8 cellular contexts compared by ENCODE assay signal in the genomic region with DNA sequence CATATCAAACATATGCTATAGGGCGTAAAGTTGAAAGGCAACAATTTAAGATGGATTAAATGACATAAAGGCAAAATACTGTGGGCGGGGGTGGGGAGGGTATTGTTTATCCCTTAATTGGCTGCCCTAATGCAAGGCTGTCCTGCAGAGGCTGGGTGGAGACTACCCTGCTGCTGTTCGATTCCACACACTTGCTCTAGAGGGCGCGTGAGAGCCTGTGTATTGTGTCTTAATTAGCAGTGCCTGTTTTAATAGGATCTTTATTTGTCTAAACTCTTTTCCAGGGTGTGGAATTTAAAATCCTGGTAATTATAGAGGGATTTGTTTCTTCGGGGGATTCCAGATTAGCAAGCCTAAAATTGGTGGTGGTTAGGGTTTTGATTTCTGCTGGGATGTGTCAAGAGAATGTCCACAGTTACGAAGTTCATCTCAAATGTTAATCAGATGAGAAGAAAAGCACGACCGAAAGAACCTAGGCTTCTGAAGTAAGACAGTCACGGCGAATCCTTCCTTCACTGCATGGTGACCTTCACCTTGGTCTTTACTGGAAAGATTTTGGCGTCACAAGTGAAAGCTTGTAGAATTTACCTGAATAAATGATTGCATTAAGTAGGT.
DNase-seq lines count a peak whose midpoint lies in the region; ATAC-seq and TF ChIP-seq lines count a peak whose summit lies in the region.

No MANE protein-coding gene starts in this region.

- peak; percentile 66 for ATAC-seq in HG02642 (IDR thresholded peaks at IDR 0.05; ENCODE audit: poor library complexity, unreplicated experiment)
- peak; percentile 81 for ATAC-seq in left colon
- ATAC-seq in stimulated activated naive CD8-positive, alpha-beta T cell treated with anti-CD3 and anti-CD28 coated beads, Interleukin-15, amount 100 ng/mL, for 72 hours = peak; percentile 70
- no peak for ATAC-seq in HG03025 (IDR thresholded peaks at IDR 0.05; ENCODE audit: low FRiP score, unreplicated experiment)

- H3K4me3 ChIP-seq in DOHH2 (ENCODE audit: low read length) (no peak overlapping the region), astrocyte of the cerebellum (ENCODE audit: low read depth, low read length) (no peak overlapping the region)

- H3K9me3 ChIP-seq in DOHH2 (ENCODE audit: control insufficient read depth, insufficient read depth, low read length) = no peaks in the 10 kb centered on the region

- in situ Hi-C loops in astrocyte of the cerebellum (cut with HindIII; ENCODE audit: low sequenced_read_pairs) = no loop called here

- no peaks in the 10 kb centered on the region for H3K9me3 Mint-ChIP-seq in stimulated activated naive CD8-positive, alpha-beta T cell treated with anti-CD3 and anti-CD28 coated beads, Interleukin-15, amount 100 ng/mL, for 72 hours

- H3K4me1 Mint-ChIP-seq in stimulated activated naive CD8-positive, alpha-beta T cell treated with anti-CD3 and anti-CD28 coated beads, Interleukin-15, amount 100 ng/mL, for 72 hours = peaks cover 73% of the 10 kb centered on the region

- H3K9me2 ChIP-seq in DOHH2 (replicated peaks; ENCODE audit: control insufficient read depth, low read length) = no peaks in the 10 kb centered on the region

- POLR2A ChIA-PET in RWPE1 (lab: Yijun Ruan, JAX; ENCODE audit: low non-redundant PET) = no interaction called here

- TF ChIP-seq CTCF in DOHH2 (IDR thresholded peaks at IDR 0.05; ENCODE audit: low read depth, low read length, poor library complexity, severe bottlenecking) (peak; percentile 90), RWPE1 (conservative IDR thresholded peaks at IDR 0.05; ENCODE audit: low read depth) (peak; percentile 91), astrocyte of the cerebellum (IDR thresholded peaks at IDR 0.05; ENCODE audit: low read depth, low read length, missing control alignments) (peak; percentile 59)

- H3K36me3 ChIP-seq in DOHH2 (ENCODE audit: control insufficient read depth, low read length) = no peaks in the 10 kb centered on the region

- no peak overlapping the region for H3K4me3 Mint-ChIP-seq in stimulated activated naive CD8-positive, alpha-beta T cell treated with anti-CD3 and anti-CD28 coated beads, Interleukin-15, amount 100 ng/mL, for 72 hours

- DNase-seq in RWPE1 (ENCODE audit: low spot score) (peak; percentile 76), astrocyte of the cerebellum (ENCODE audit: low read depth) (no peak), left colon (peak in 1 of 2 donors; percentile 59), NCI-H146 treated with DMSO at 0.1 percent for 48 hours (lab: John Stamatoyannopoulos, UW; ENCODE audit: unreplicated experiment) (no peak)
- DNase-seq in stimulated activated naive CD8-positive, alpha-beta T cell treated with anti-CD3 and anti-CD28 coated beads, Interleukin-15, amount 100 ng/mL, for 72 hours = peak; percentile 52 to 54

- H3F3A ChIP-seq in DOHH2 (ENCODE audit: control insufficient read depth, insufficient read depth) = no peaks in the 10 kb centered on the region

- H3K27ac Mint-ChIP-seq in stimulated activated naive CD8-positive, alpha-beta T cell treated with anti-CD3 and anti-CD28 coated beads, Interleukin-15, amount 100 ng/mL, for 72 hours = no peak overlapping the region

- H3K4me2 ChIP-seq in DOHH2 (ENCODE audit: low read length) = no peak overlapping the region

- H3K4me1 ChIP-seq in DOHH2 (ENCODE audit: control insufficient read depth, low read length) = no peaks in the 10 kb centered on the region

- peaks cover 37% of the 10 kb centered on the region for H3K27me3 ChIP-seq in DOHH2 (ENCODE audit: control insufficient read depth, low read length)

- no peaks in the 10 kb centered on the region for H3K79me2 ChIP-seq in DOHH2 (ENCODE audit: control insufficient read depth, low read length)

- peaks cover 3% of the 10 kb centered on the region for H3K27me3 Mint-ChIP-seq in stimulated activated naive CD8-positive, alpha-beta T cell treated with anti-CD3 and anti-CD28 coated beads, Interleukin-15, amount 100 ng/mL, for 72 hours

- intact Hi-C loops in left colon (cut with DNase I, micrococcal nuclease) = no loop called here

- no peaks in the 10 kb centered on the region for H4K20me1 ChIP-seq in DOHH2 (ENCODE audit: control insufficient read depth, insufficient read depth, low read depth, low read length)

- CTCF ChIA-PET in RWPE1 (lab: Yijun Ruan, JAX) = interaction anchor here (0.6 to 1.4 kb wide), 8 partner anchors 9 to 247 kb away, joined by 3 to 7 read pairs (median 4); no protein-coding TSS in a partner anchor

- H3K27ac ChIP-seq in DOHH2 (ENCODE audit: low read depth, low read length) = no peak overlapping the region
- H3K27ac ChIP-seq in RWPE1 = no peak overlapping the region

Comparison
In these comparisons a context has a peak if more than half of its experiments do, and no peak if none do; other contexts are left out.
1. DNase-seq: peak in RWPE1 (single experiment) and stimulated activated naive CD8-positive, alpha-beta T cell treated with anti-CD3 and anti-CD28 coated beads, Interleukin-15, amount 100 ng/mL, for 72 hours (2 of 2); none in astrocyte of the cerebellum (single experiment) and NCI-H146 treated with DMSO at 0.1 percent for 48 hours (single experiment).
2. Peak in every context shown above with its lines, with median percentiles within 50 percentile points of each other: CTCF ChIP-seq.